13 cellular contexts compared by ENCODE assay signal in the genomic region with DNA sequence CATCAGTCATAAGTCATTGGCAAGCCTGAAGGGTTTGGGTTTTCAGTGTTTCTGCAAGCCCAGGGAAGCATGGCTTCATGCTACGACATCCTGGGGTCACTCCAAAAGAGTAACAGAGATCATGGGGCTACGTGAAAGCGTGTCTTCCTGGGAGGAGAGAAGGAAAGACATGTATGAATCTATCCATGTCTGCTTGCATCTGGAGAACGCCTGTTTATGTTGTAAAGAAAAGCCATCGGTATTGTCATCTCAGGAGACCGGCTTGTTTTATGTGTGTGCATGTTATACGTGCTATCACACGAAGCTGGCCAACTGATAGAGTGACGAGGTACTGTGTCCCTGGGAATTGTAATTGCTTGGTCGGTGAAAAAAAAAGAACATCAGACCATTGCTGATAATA. TPM values are rescaled to one million over a fixed set of nuclear protein-coding genes. Genes with fewer than 3 reads are reported as not detected.
DNase-seq lines count a peak whose midpoint lies in the region; ATAC-seq and TF ChIP-seq lines count a peak whose summit lies in the region.
"Had no signal": no experiment of that assay in that cellular context is flagged by ENCODE, and none has a peak within 500 bp of the region (broad histone marks: within the 10 kb centered on the region; RNA-seq: fewer than 3 reads in every experiment).

No MANE protein-coding gene starts in this region.

- peaks cover 3% of the 10 kb centered on the region for H3K36me3 Mint-ChIP-seq in activated CD8-positive, alpha-beta memory T cell treated with anti-CD3 and anti-CD28 coated beads, Interleukin-2, amount 10 ng/mL, durations not matched to agents 7 days and 5 days

- H3K4me1 Mint-ChIP-seq in activated CD8-positive, alpha-beta memory T cell treated with anti-CD3 and anti-CD28 coated beads, Interleukin-2, amount 10 ng/mL, durations not matched to agents 7 days and 5 days = peaks cover 4% of the 10 kb centered on the region

- peak overlapping the region in 2 of 3 donors; percentile 42 to 43 for H3K4me3 ChIP-seq in breast epithelium
- peak overlapping the region; percentile 86 for H3K4me3 ChIP-seq in kidney epithelial cell (ENCODE audit: low read depth, low read length)
- peak overlapping the region; percentile 48 for H3K4me3 ChIP-seq in suprapubic skin

- no peak for TF ChIP-seq CTCF in breast epithelium (IDR thresholded peaks at IDR 0.05)
- no peak for TF ChIP-seq CTCF in kidney epithelial cell (IDR thresholded peaks at IDR 0.05; ENCODE audit: insufficient read depth, low read length, poor library complexity, severe bottlenecking)
- TF ChIP-seq CTCF in suprapubic skin (IDR thresholded peaks at IDR 0.05) = no peak

- no peak overlapping the region for H3K4me3 Mint-ChIP-seq in activated CD8-positive, alpha-beta memory T cell treated with anti-CD3 and anti-CD28 coated beads, Interleukin-2, amount 10 ng/mL, durations not matched to agents 7 days and 5 days

- H3K9me3 Mint-ChIP-seq in activated CD8-positive, alpha-beta memory T cell treated with anti-CD3 and anti-CD28 coated beads, Interleukin-2, amount 10 ng/mL, durations not matched to agents 7 days and 5 days (ENCODE audit: low read depth) = no peaks in the 10 kb centered on the region

- WGBS in suprapubic skin = 33% methylated on average over 10 of the region's 10 CpGs

- no peaks in the 10 kb centered on the region for H3K36me3 ChIP-seq in breast epithelium
- peaks cover 2% of the 10 kb centered on the region for H3K36me3 ChIP-seq in kidney epithelial cell (ENCODE audit: control insufficient read depth, insufficient read depth, low read length)
- H3K36me3 ChIP-seq in suprapubic skin = no peaks in the 10 kb centered on the region
- H3K36me3 ChIP-seq: pancreas, WERI-Rb-1 had no signal

- DNase-seq in activated CD8-positive, alpha-beta memory T cell treated with anti-CD3 and anti-CD28 coated beads, Interleukin-2, amount 10 ng/mL, durations not matched to agents 7 days and 5 days = no peak
- DNase-seq in activated CD8-positive, alpha-beta memory T cell treated with anti-CD3 and anti-CD28 coated beads, Interleukin-2, amount 50 U/mL, for 4 hours = no peak
- DNase-seq in breast epithelium (ENCODE audit: low spot score in 2 of 2) (no peak), kidney epithelial cell (ENCODE audit: low read depth) (no peak), suprapubic skin (ENCODE audit: low spot score in 2 of 2) (no peak), RKO (ENCODE audit: low spot score) (no peak), NCI-H345 (lab: John Stamatoyannopoulos, UW) (no peak), activated T-cell treated with anti-CD3 and anti-CD28 coated beads for 4 hours (no peak)
- DNase-seq: activated effector memory CD4-positive, alpha-beta T cell treated with Interleukin-2 at 50 U/mL for 16 hours; NCI-H187 treated with DMSO at 0.1 percent for 48 hours had no signal

- peaks cover 47% of the 10 kb centered on the region for H3K27me3 Mint-ChIP-seq in activated CD8-positive, alpha-beta memory T cell treated with anti-CD3 and anti-CD28 coated beads, Interleukin-2, amount 10 ng/mL, durations not matched to agents 7 days and 5 days

- H3K27ac Mint-ChIP-seq in activated CD8-positive, alpha-beta memory T cell treated with anti-CD3 and anti-CD28 coated beads, Interleukin-2, amount 10 ng/mL, durations not matched to agents 7 days and 5 days = peak overlapping the region; percentile 32

- CTCF ChIA-PET in activated CD8-positive, alpha-beta memory T cell treated with anti-CD3 and anti-CD28 coated beads, Interleukin-2, amount 10 ng/mL, durations not matched to agents 7 days and 5 days (lab: Charles Lee) = no interaction called here

- intact Hi-C loops in breast epithelium (cut with DNase I; ENCODE audit: low total_unique reads) = no loop called here

- H3K4me1 ChIP-seq in breast epithelium (no peaks in the 10 kb centered on the region), suprapubic skin (peaks cover 18% of the 10 kb centered on the region)

- H3K27ac ChIP-seq in breast epithelium (no peak overlapping the region), suprapubic skin (no peak overlapping the region)
- H3K27ac ChIP-seq: pancreas, WERI-Rb-1 had no signal

- H3K27me3 ChIP-seq in breast epithelium (peaks cover 0 to 49% of the 10 kb centered on the region in 2 donors), kidney epithelial cell (ENCODE audit: control insufficient read depth, insufficient read depth, low read length) (no peaks in the 10 kb centered on the region), suprapubic skin (peaks cover 47% of the 10 kb centered on the region)

- TF ChIP-seq POLR2A in breast epithelium (IDR thresholded peaks at IDR 0.05) (no peak), suprapubic skin (IDR thresholded peaks at IDR 0.05) (no peak)

- H3K9me3 ChIP-seq in breast epithelium (no peaks in the 10 kb centered on the region), suprapubic skin (no peaks in the 10 kb centered on the region)
- H3K9me3 ChIP-seq: pancreas had no signal

- ATAC-seq in activated CD8-positive, alpha-beta memory T cell treated with anti-CD3 and anti-CD28 coated beads, Interleukin-2, amount 10 ng/mL, durations not matched to agents 7 days and 5 days = no peak

- no peak for TF ChIP-seq EP300 in suprapubic skin (IDR thresholded peaks at IDR 0.05)

RNA-seq across cellular contexts. Expression of a gene that starts 0.5 kb away (rescaled TPM):
- not detected for total RNA-seq in activated CD8-positive, alpha-beta memory T cell treated with anti-CD3 and anti-CD28 coated beads, Interleukin-2, amount 10 ng/mL, durations not matched to agents 7 days and 5 days
- 1 to 10 TPM; 1.4 to 4.8 (median 3.9) TPM for total RNA-seq in breast epithelium
- total RNA-seq in kidney epithelial cell = 66.2 and 71.7 TPM in 2 replicates
- 1 to 10 TPM in 1 of 4 donors, under 1 TPM in 3; 0.36 to 1.8 (median 0.75) TPM for total RNA-seq in suprapubic skin
- total RNA-seq: dermis microvascular lymphatic vessel endothelial cell had no signal

Comparison
In these comparisons a context has a peak if more than half of its experiments do, and no peak if none do; other contexts are left out.
1. RNA of a gene that starts 0.5 kb away (total RNA-seq): 66.2 to 71.7 TPM in kidney epithelial cell; 1.4 to 4.8 TPM in breast epithelium, 0.36 to 1.8 TPM in suprapubic skin and not detected in activated CD8-positive, alpha-beta memory T cell treated with anti-CD3 and anti-CD28 coated beads, Interleukin-2, amount 10 ng/mL, durations not matched to agents 7 days and 5 days; every median in the first group is over 10 times any median in the second.
2. Peak in every context shown above with its lines, with median percentiles within 50 percentile points of each other: H3K4me3 ChIP-seq.